Comparison of ENCODE assay signal across 8 cellular contexts in the genomic region with DNA sequence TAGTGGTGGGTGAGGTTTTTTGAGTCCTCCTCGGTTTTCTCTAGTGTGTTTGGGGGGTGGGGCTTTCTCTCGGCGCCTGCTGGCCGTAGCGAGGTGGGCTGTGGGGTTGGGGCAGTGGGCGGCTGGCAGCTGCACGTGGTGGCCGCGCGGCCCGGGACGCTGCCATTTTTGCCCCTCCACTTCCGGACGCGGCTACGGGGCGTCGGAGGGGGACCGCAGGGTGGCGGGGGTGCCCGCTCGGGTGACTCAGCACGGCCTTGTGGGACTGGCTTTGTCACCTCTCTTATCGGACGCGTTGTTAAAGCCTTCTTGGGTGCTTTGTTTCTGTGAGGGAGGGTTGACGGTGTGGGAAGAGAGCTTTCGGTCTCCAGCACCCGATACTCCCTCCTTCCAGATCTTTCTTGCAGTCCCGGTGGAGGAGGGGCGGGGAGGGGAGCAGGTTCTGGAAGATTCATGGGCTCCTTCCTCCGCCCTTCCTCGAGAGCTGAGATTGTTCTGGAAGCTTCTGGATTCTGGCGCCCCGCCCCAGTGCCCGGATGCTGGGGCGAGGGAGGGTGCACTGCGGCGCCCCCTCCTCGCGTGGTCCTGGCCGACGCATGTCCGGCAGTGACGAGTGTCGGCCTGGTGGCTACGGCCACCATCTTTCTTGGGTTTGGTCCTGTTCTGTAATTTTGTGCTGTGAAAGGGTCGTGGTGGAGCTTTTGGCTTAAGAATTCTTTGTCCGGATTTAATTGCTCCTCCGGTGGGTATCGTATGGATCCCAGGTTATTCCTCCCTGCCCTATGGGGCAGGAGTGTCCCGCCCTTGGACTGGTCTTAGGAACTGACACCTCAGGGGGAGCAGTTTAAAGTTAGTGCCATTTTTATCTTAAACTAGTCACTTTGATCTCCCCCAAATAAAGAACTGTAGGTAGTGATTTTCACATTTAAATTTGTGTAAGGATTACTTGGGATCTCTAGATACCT. TPM values are rescaled to one million over a fixed set of nuclear protein-coding genes. Genes with fewer than 3 reads are reported as not detected.
DNase-seq lines count a peak whose midpoint lies in the region; ATAC-seq, FAIRE-seq and TF ChIP-seq lines count a peak whose summit lies in the region.

No MANE protein-coding gene starts in this region.

- RAD21 ChIA-PET in GM12878 (lab: Charles Lee; ENCODE audit: unreplicated experiment): interaction anchor here (0.6 to 3.6 kb wide), 9 partner anchors 9 to 189 kb away, joined by 3 to 28 read pairs (median 6); partner anchors contain the start of genes SLC29A1 and SLC35B2

- H3K4me3 Mint-ChIP-seq in IgD-negative memory B cell: peak overlapping the region; percentile 95 to 100 (median 99)

- no peak for TF ChIP-seq CTCF in GM12878 (IDR thresholded peaks at IDR 0.05 in 2 of 3, conservative IDR thresholded peaks at IDR 0.05 in 1 of 3; ENCODE audit: control insufficient read depth in 2 of 3, extremely low read depth in 1 of 3, insufficient read depth in 1 of 3, low read depth in 3 of 3, low read length in 3 of 3)

- no peaks in the 10 kb centered on the region for H3K9me3 ChIP-seq in GM12878 (replicated peaks; ENCODE audit: control insufficient read depth, insufficient read depth, low read length)
- H3K9me3 ChIP-seq in iPS-18c (ENCODE audit: control insufficient read depth, insufficient read depth, low read length): peaks cover 2% of the 10 kb centered on the region
- H3K9me3 ChIP-seq in skeletal muscle satellite cell (replicated peaks; ENCODE audit: low read length): no peaks in the 10 kb centered on the region

- peak overlapping the region; percentile 95 for H3K4me3 ChIP-seq in GM12878
- peak overlapping the region; percentile 99 for H3K4me3 ChIP-seq in iPS-18c (ENCODE audit: insufficient read depth, low read depth, low read length)
- peak overlapping the region; percentile 81 for H3K4me3 ChIP-seq in skeletal muscle satellite cell (ENCODE audit: low read length)

- peaks cover 25 to 37% (median 26%) of the 10 kb centered on the region in 3 donors for H3K4me1 Mint-ChIP-seq in IgD-negative memory B cell

- ATAC-seq in GM21360 (IDR thresholded peaks at IDR 0.05; ENCODE audit: unreplicated experiment) (peak; percentile 17), GM12878 (peak; percentile 61)

- H3K27me3 ChIP-seq in GM12878 (replicated peaks in 1 of 2; ENCODE audit: control insufficient read depth in 2 of 2, insufficient read depth in 2 of 2, low read length in 1 of 2): no peaks in the 10 kb centered on the region
- no peaks in the 10 kb centered on the region for H3K27me3 ChIP-seq in skeletal muscle satellite cell (ENCODE audit: control insufficient read depth, insufficient read depth, low read length)

- peak; percentile 83 for TF ChIP-seq POLR2A in GM12878 (IDR thresholded peaks at IDR 0.05; ENCODE audit: low read depth, low read length)

- TF ChIP-seq EP300 in GM12878 (IDR thresholded peaks at IDR 0.05; ENCODE audit: borderline replicate concordance in 1 of 2, control insufficient read depth in 1 of 2, low read depth in 2 of 2, low read length in 2 of 2): peak in 1 of 2 experiments; percentile 71; a peak in 1 of 4 replicates

- H3K27ac ChIP-seq in GM12878 (ENCODE audit: control insufficient read depth, insufficient read depth): peak overlapping the region; percentile 96

- H3K9ac ChIP-seq in GM12878 (ENCODE audit: control insufficient read depth, insufficient read depth, low read length): peak overlapping the region; percentile 100
- H3K9ac ChIP-seq in skeletal muscle satellite cell (ENCODE audit: low read depth, low read length): peak overlapping the region; percentile 97

- CTCF ChIA-PET in GM12878 (lab: Yijun Ruan, JAX): interaction anchor here (0.7 to 7.7 kb wide), 13 partner anchors 8 to 154 kb away, joined by 3 to 39 read pairs (median 6); partner anchors contain the start of genes AARS2, SLC29A1 and SLC35B2

- peak overlapping the region; percentile 98 to 100 (median 99) for H3K27ac Mint-ChIP-seq in IgD-negative memory B cell

- in situ Hi-C loops in GM12878 (cut with MboI): no loop called here

- peaks cover 11% of the 10 kb centered on the region; the same call in 1 of the 2 replicates for H4K20me1 ChIP-seq in GM12878 (ENCODE audit: control insufficient read depth, insufficient read depth)

- no peak overlapping the region for H2AFZ ChIP-seq in GM12878 (ENCODE audit: control insufficient read depth, low read depth, low read length)

- no TSS peak for BruUV-seq in GM12878 (replicated peaks; lab: Mats Ljungman, UMichigan)

- H3K4me2 ChIP-seq in GM12878 (ENCODE audit: control insufficient read depth, insufficient read depth): peak overlapping the region; percentile 58
- H3K4me2 ChIP-seq in skeletal muscle satellite cell (ENCODE audit: low read length): peak overlapping the region; percentile 91

- peaks cover 4% of the 10 kb centered on the region for H3K27me3 Mint-ChIP-seq in IgD-negative memory B cell

- POLR2A ChIA-PET in GM12878 (lab: Charles Lee): interaction anchor here (1.4 to 6.3 kb wide), 7 partner anchors 8 to 120 kb away, joined by 3 to 131 read pairs (median 6); partner anchors contain the start of genes MRPL14, SLC29A1, SLC35B2 and TMEM63B

- no peak for TF ChIP-seq RAD21 in GM12878 (IDR thresholded peaks at IDR 0.05; ENCODE audit: insufficient read depth, low read depth, low read length)

- peaks cover 7% of the 10 kb centered on the region for H3K36me3 Mint-ChIP-seq in IgD-negative memory B cell

- SMC1A ChIA-PET in GM12878 (lab: Charles Lee; ENCODE audit: uncharacterized antibody, unreplicated experiment): interaction anchor here (0.6 to 4.2 kb wide), 10 partner anchors 9 to 226 kb away, joined by 3 to 25 read pairs (median 3); partner anchors contain the start of gene SLC35B2

- DNase-seq in C1 segment of cervical spinal cord (lab: John Stamatoyannopoulos, UW) (peak in 12 of 14 donors; percentile 54 to 90 (median 86)), UCSD-AML1 (lab: John Stamatoyannopoulos, UW; ENCODE audit: unreplicated experiment) (peak; percentile 82), GM12878 (ENCODE audit: low read depth, low spot score) (no peak), NCI-H128 (lab: John Stamatoyannopoulos, UW; ENCODE audit: unreplicated experiment) (no peak)

- FAIRE-seq in GM12878 (lab: Jason Lieb, UNC): no peak

- H3K4me1 ChIP-seq in GM12878 (ENCODE audit: control insufficient read depth, insufficient read depth, low read length) (peaks cover 7% of the 10 kb centered on the region; the same call in 1 of the 2 replicates), skeletal muscle satellite cell (ENCODE audit: control insufficient read depth, insufficient read depth, low read length) (peaks cover 34% of the 10 kb centered on the region)

- H3K9me3 Mint-ChIP-seq in IgD-negative memory B cell: no peaks in the 10 kb centered on the region

- H3K79me2 ChIP-seq in GM12878 (ENCODE audit: control insufficient read depth, insufficient read depth, low read length): peaks cover 60% of the 10 kb centered on the region

- intact Hi-C loops in GM12878 (cut with micrococcal nuclease; ENCODE audit: unreplicated experiment): no loop called here

- peaks cover 21 to 37% of the 10 kb centered on the region in 2 experiments for H3K36me3 ChIP-seq in GM12878 (ENCODE audit: control insufficient read depth in 2 of 2, insufficient read depth in 2 of 2, low read length in 1 of 2)
- peaks cover 47% of the 10 kb centered on the region for H3K36me3 ChIP-seq in skeletal muscle satellite cell (ENCODE audit: insufficient read depth, low read length)

- WGBS in GM12878 (ENCODE audit: insufficient coverage, insufficient replicate concordance, low lambda C conversion rate, missing lambda C conversion rate): under 1% methylated on average over 49 of the region's 52 CpGs

RNA-seq across cellular contexts. Expression of gene HSP90AB1, which starts 0.7 kb away (rescaled TPM):
- 435 TPM for polyA plus RNA-seq in IgD-negative memory B cell
- 295 and 318 TPM in 2 replicates for total RNA-seq in GM12878 (2013; cell fraction: nucleolus; rRNA removed)
- total RNA-seq in GM12878 (2014; rRNA removed): 1,125 and 1,245 TPM in 2 replicates
- 1,212 and 1,260 TPM in 2 replicates for total RNA-seq in GM12878 (2014; rRNA removed; fragmentation: Illumina TruSeq; extraction: Trizol)
- 1,166 and 1,167 TPM in 2 replicates for total RNA-seq in GM12878 (2021)
- polyA plus RNA-seq in GM12878 (2011; ENCODE audit: low read depth): 830 TPM
- polyA plus RNA-seq in GM12878 (2011; rRNA removed): 1,290 and 1,505 TPM in 2 replicates
- polyA plus RNA-seq in GM12878 (2011; cell fraction: cytosol; rRNA removed): 1,040 and 1,248 TPM in 2 replicates
- polyA plus RNA-seq in GM12878 (2011; cell fraction: nucleus; rRNA removed): 565 and 804 TPM in 2 replicates
- 750 and 926 TPM in 2 replicates for polyA plus RNA-seq in GM12878 (2012)
- polyA plus RNA-seq in GM12878 (2014; fragmentation: Illumina TruSeq; extraction: Trizol): 1,676 and 1,846 TPM in 2 replicates
- polyA plus RNA-seq in GM12878 (2014; fragmentation: Nextera tagmentation; extraction: Ambion mirVana): 1,000 to 10,000 TPM; 1,089 to 1,682 TPM
- 960 and 988 TPM in 2 replicates for polyA plus RNA-seq in GM12878 (2014; rRNA removed)
- polyA plus RNA-seq in GM12878 (2016; fragmentation: Nextera tagmentation; extraction: Ambion mirVana): 1,000 to 10,000 TPM; 1,078 to 1,109 TPM
- polyA minus RNA-seq in GM12878 (2011; rRNA and poly(A)+ RNA removed): 1,120 and 1,147 TPM in 2 replicates
- polyA minus RNA-seq in GM12878 (2011; cell fraction: cytosol; rRNA and poly(A)+ RNA removed): 408 and 462 TPM in 2 replicates
- polyA minus RNA-seq in GM12878 (2011; cell fraction: nucleus; rRNA and poly(A)+ RNA removed): 114 and 165 TPM in 2 replicates
- 1,060 and 1,062 TPM in 2 replicates for total RNA-seq in skeletal muscle satellite cell (2012; rRNA removed)

RNA-seq across cellular contexts. Expression of gene SLC35B2, which starts 9.7 kb away (rescaled TPM):
- 42.6 TPM for polyA plus RNA-seq in IgD-negative memory B cell
- 34.4 and 37.1 TPM in 2 replicates for total RNA-seq in GM12878 (2013; cell fraction: nucleolus; rRNA removed)
- total RNA-seq in GM12878 (2014; rRNA removed): 34.1 and 35.1 TPM in 2 replicates
- total RNA-seq in GM12878 (2014; rRNA removed; fragmentation: Illumina TruSeq; extraction: Trizol): 24.3 and 25.1 TPM in 2 replicates
- total RNA-seq in GM12878 (2021): 33.5 and 35.8 TPM in 2 replicates
- 23.1 TPM for polyA plus RNA-seq in GM12878 (2011; ENCODE audit: low read depth)
- 19.7 and 32.2 TPM in 2 replicates for polyA plus RNA-seq in GM12878 (2011; rRNA removed)
- 48.8 and 53.9 TPM in 2 replicates for polyA plus RNA-seq in GM12878 (2011; cell fraction: cytosol; rRNA removed)
- 89.8 and 144 TPM in 2 replicates for polyA plus RNA-seq in GM12878 (2011; cell fraction: nucleus; rRNA removed)
- 38.5 and 38.9 TPM in 2 replicates for polyA plus RNA-seq in GM12878 (2012)
- 23.9 and 35.2 TPM in 2 replicates for polyA plus RNA-seq in GM12878 (2014; fragmentation: Illumina TruSeq; extraction: Trizol)
- 10 to 100 TPM; 11.3 to 14.9 TPM for polyA plus RNA-seq in GM12878 (2014; fragmentation: Nextera tagmentation; extraction: Ambion mirVana)
- 45.2 and 45.4 TPM in 2 replicates for polyA plus RNA-seq in GM12878 (2014; rRNA removed)
- polyA plus RNA-seq in GM12878 (2016; fragmentation: Nextera tagmentation; extraction: Ambion mirVana): 10 to 100 TPM; 39.5 to 40.8 TPM
- 17.3 and 33.3 TPM in 2 replicates for polyA minus RNA-seq in GM12878 (2011; rRNA and poly(A)+ RNA removed)
- 5.2 and 7.0 TPM in 2 replicates for polyA minus RNA-seq in GM12878 (2011; cell fraction: cytosol; rRNA and poly(A)+ RNA removed)
- polyA minus RNA-seq in GM12878 (2011; cell fraction: nucleus; rRNA and poly(A)+ RNA removed): 19.7 and 27.3 TPM in 2 replicates
- 71.2 and 86.7 TPM in 2 replicates for total RNA-seq in skeletal muscle satellite cell (2012; rRNA removed)

RNA-seq across cellular contexts. Expression of gene NFKBIE, which starts 17.7 kb away (rescaled TPM):
- 23.5 TPM for polyA plus RNA-seq in IgD-negative memory B cell
- total RNA-seq in GM12878 (2013; cell fraction: nucleolus; rRNA removed): 127 and 202 TPM in 2 replicates
- 45.1 and 47.0 TPM in 2 replicates for total RNA-seq in GM12878 (2014; rRNA removed)
- total RNA-seq in GM12878 (2014; rRNA removed; fragmentation: Illumina TruSeq; extraction: Trizol): 39.5 and 43.2 TPM in 2 replicates
- total RNA-seq in GM12878 (2021): 53.6 and 57.0 TPM in 2 replicates
- 13.6 TPM for polyA plus RNA-seq in GM12878 (2011; ENCODE audit: low read depth)
- polyA plus RNA-seq in GM12878 (2011; rRNA removed): 106 and 126 TPM in 2 replicates
- polyA plus RNA-seq in GM12878 (2011; cell fraction: cytosol; rRNA removed): 111 and 125 TPM in 2 replicates
- 154 TPM in 2 replicates for polyA plus RNA-seq in GM12878 (2011; cell fraction: nucleus; rRNA removed)
- 36.7 and 71.2 TPM in 2 replicates for polyA plus RNA-seq in GM12878 (2012)
- polyA plus RNA-seq in GM12878 (2014; fragmentation: Illumina TruSeq; extraction: Trizol): 34.5 and 38.1 TPM in 2 replicates
- polyA plus RNA-seq in GM12878 (2014; fragmentation: Nextera tagmentation; extraction: Ambion mirVana): 10 to 100 TPM; 10.4 to 26.0 TPM
- 52.4 and 60.3 TPM in 2 replicates for polyA plus RNA-seq in GM12878 (2014; rRNA removed)
- 10 to 100 TPM; 30.4 to 30.6 TPM for polyA plus RNA-seq in GM12878 (2016; fragmentation: Nextera tagmentation; extraction: Ambion mirVana)
- 61.6 and 113 TPM in 2 replicates for polyA minus RNA-seq in GM12878 (2011; rRNA and poly(A)+ RNA removed)
- polyA minus RNA-seq in GM12878 (2011; cell fraction: cytosol; rRNA and poly(A)+ RNA removed): 36.5 and 58.5 TPM in 2 replicates
- 67.9 and 93.8 TPM in 2 replicates for polyA minus RNA-seq in GM12878 (2011; cell fraction: nucleus; rRNA and poly(A)+ RNA removed)
- total RNA-seq in skeletal muscle satellite cell (2012; rRNA removed): 6.6 and 12.7 TPM in 2 replicates

RNA-seq across cellular contexts. Expression of gene TMEM151B, which starts 22.6 kb away (rescaled TPM):
- not detected for polyA plus RNA-seq in IgD-negative memory B cell
- 0.29 and 0.52 TPM in 2 replicates for total RNA-seq in GM12878 (2013; cell fraction: nucleolus; rRNA removed)
- under 0.01 TPM in 1 of 2 replicates, not detected in the other for total RNA-seq in GM12878 (2014; rRNA removed)
- total RNA-seq in GM12878 (2014; rRNA removed; fragmentation: Illumina TruSeq; extraction: Trizol): not detected in 2 replicates
- not detected in 2 replicates for total RNA-seq in GM12878 (2021)
- polyA plus RNA-seq in GM12878 (2011; ENCODE audit: low read depth): not detected
- polyA plus RNA-seq in GM12878 (2011; rRNA removed): 0.13 and 0.19 TPM in 2 replicates
- 0.18 and 0.22 TPM in 2 replicates for polyA plus RNA-seq in GM12878 (2011; cell fraction: cytosol; rRNA removed)
- polyA plus RNA-seq in GM12878 (2011; cell fraction: nucleus; rRNA removed): 1.4 and 1.6 TPM in 2 replicates
- 0.46 and 0.68 TPM in 2 replicates for polyA plus RNA-seq in GM12878 (2012)
- polyA plus RNA-seq in GM12878 (2014; fragmentation: Illumina TruSeq; extraction: Trizol): 0.04 TPM in 1 of 2 replicates, not detected in the other
- not detected for polyA plus RNA-seq in GM12878 (2014; fragmentation: Nextera tagmentation; extraction: Ambion mirVana)
- polyA plus RNA-seq in GM12878 (2014; rRNA removed): 0.01 and 0.08 TPM in 2 replicates
- polyA plus RNA-seq in GM12878 (2016; fragmentation: Nextera tagmentation; extraction: Ambion mirVana): under 1 TPM in 1 of 2 experiments, not detected in 1; 0.05 TPM
- 0.07 and 0.41 TPM in 2 replicates for polyA minus RNA-seq in GM12878 (2011; rRNA and poly(A)+ RNA removed)
- not detected in 2 replicates for polyA minus RNA-seq in GM12878 (2011; cell fraction: cytosol; rRNA and poly(A)+ RNA removed)
- 0.36 and 0.86 TPM in 2 replicates for polyA minus RNA-seq in GM12878 (2011; cell fraction: nucleus; rRNA and poly(A)+ RNA removed)
- total RNA-seq in skeletal muscle satellite cell (2012; rRNA removed): not detected in 2 replicates

RNA-seq across cellular contexts. Expression of gene SLC29A1, which starts 24.2 kb away (rescaled TPM):
- polyA plus RNA-seq in IgD-negative memory B cell (5.4 TPM), GM12878 (2011; rRNA removed) (64.1 and 132 TPM in 2 replicates), GM12878 (2014; fragmentation: Illumina TruSeq; extraction: Trizol) (64.8 and 111 TPM in 2 replicates), GM12878 (2014; fragmentation: Nextera tagmentation; extraction: Ambion mirVana) (10 to 100 TPM in 1 of 2 experiments, 1 to 10 TPM in 1; 10.0 to 15.7 TPM), GM12878 (2014; rRNA removed) (120 and 121 TPM in 2 replicates), GM12878 (2016; fragmentation: Nextera tagmentation; extraction: Ambion mirVana) (100 to 1,000 TPM; 107 to 111 TPM)
- 127 and 138 TPM in 2 replicates for total RNA-seq in GM12878 (2013; cell fraction: nucleolus; rRNA removed)
- total RNA-seq in GM12878 (2014; rRNA removed) (54.7 and 63.9 TPM in 2 replicates), GM12878 (2014; rRNA removed; fragmentation: Illumina TruSeq; extraction: Trizol) (33.2 and 34.6 TPM in 2 replicates), GM12878 (2021) (71.7 and 79.5 TPM in 2 replicates)
- 29.0 TPM for polyA plus RNA-seq in GM12878 (2011; ENCODE audit: low read depth)
- 183 and 202 TPM in 2 replicates for polyA plus RNA-seq in GM12878 (2011; cell fraction: cytosol; rRNA removed)
- polyA plus RNA-seq in GM12878 (2011; cell fraction: nucleus; rRNA removed): 406 and 468 TPM in 2 replicates
- polyA plus RNA-seq in GM12878 (2012): 48.6 and 53.5 TPM in 2 replicates
- 158 and 166 TPM in 2 replicates for polyA minus RNA-seq in GM12878 (2011; rRNA and poly(A)+ RNA removed)
- 37.8 and 38.3 TPM in 2 replicates for polyA minus RNA-seq in GM12878 (2011; cell fraction: cytosol; rRNA and poly(A)+ RNA removed)
- 58.9 and 105 TPM in 2 replicates for polyA minus RNA-seq in GM12878 (2011; cell fraction: nucleus; rRNA and poly(A)+ RNA removed)
- total RNA-seq in skeletal muscle satellite cell (2012; rRNA removed): 9.4 and 17.7 TPM in 2 replicates

Comparison
In these comparisons a context has a peak if more than half of its experiments do, and no peak if none do; other contexts are left out.
1. DNase-seq: peak in C1 segment of cervical spinal cord (12 of 14) and UCSD-AML1 (single experiment); none in GM12878 (single experiment) and NCI-H128 (single experiment).
2. Peak in every context shown above with its lines, with median percentiles within 50 percentile points of each other: H3K4me3 ChIP-seq.